In the genomic region with DNA sequence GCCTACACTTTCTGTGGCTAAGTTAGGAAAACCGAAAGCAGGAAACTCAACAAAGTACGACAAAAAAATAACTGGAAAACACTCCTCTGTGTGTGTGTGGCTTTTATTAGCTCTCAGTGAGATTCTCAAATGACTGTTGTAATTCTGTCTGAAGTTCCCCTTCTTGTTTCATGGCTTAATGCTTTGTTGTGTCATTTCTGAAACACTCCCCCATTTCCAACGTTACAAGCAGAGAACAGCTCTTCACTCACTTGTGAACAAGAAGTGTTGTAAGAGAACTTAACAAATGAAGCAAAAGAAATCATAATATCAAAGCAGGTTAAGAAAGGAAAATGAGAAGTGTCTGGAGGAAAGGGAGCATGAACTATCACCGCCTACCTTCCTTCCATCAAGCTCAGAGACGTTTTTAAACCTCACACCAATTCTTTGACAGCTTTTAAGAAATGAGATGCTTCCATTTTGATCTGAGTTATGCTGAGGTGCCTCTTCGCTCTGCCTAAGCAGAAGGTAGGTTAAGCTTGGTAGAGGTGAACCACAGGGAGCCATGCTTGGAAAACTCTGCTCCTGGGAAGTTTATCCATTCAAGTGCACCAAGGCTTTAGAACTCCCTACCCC, we compare ENCODE assay signal across 12 cellular contexts. TPM values are rescaled to one million over a fixed set of nuclear protein-coding genes. Genes with fewer than 3 reads are reported as not detected.
A peak's percentile ranks its signal among the peaks of the same experiment; 100 is the strongest.
DNase-seq lines count a peak whose midpoint lies in the region; ATAC-seq and TF ChIP-seq lines count a peak whose summit lies in the region.
"Had no signal": no experiment of that assay in that cellular context is flagged by ENCODE, and none has a peak within 500 bp of the region (broad histone marks: within the 10 kb centered on the region; RNA-seq: fewer than 3 reads in every experiment).

No MANE protein-coding gene starts in this region.

- no peaks in the 10 kb centered on the region for H3K27me3 ChIP-seq in thyroid gland
- no peaks in the 10 kb centered on the region for H3K27me3 ChIP-seq in Peyer's patch

- peak overlapping the region in 1 of 2 donors; percentile 17 for H3K27ac Mint-ChIP-seq in activated naive CD4-positive, alpha-beta T cell treated with anti-CD3 and anti-CD28 coated beads, Interleukin-2, amount 50 U/mL, for 72 hours

- H3K9me3 Mint-ChIP-seq in activated naive CD4-positive, alpha-beta T cell treated with anti-CD3 and anti-CD28 coated beads, Interleukin-2, amount 50 U/mL, for 72 hours, result peaks cover 0 to 10% of the 10 kb centered on the region in 2 donors

- H3K9me3 ChIP-seq in thyroid gland (no peaks in the 10 kb centered on the region), Peyer's patch (no peaks in the 10 kb centered on the region)

- no peaks in the 10 kb centered on the region for H3K36me3 Mint-ChIP-seq in activated naive CD4-positive, alpha-beta T cell treated with anti-CD3 and anti-CD28 coated beads, Interleukin-2, amount 50 U/mL, for 72 hours

- DNase-seq in activated naive CD4-positive, alpha-beta T cell treated with anti-CD3 and anti-CD28 coated beads, Interleukin-2, amount 50 U/mL, for 72 hours (ENCODE audit: low spot score in 2 of 2), result no peak
- DNase-seq in activated naive CD4-positive, alpha-beta T cell (lab: John Stamatoyannopoulos, UW), result no peak
- DNase-seq in NOMO-1 treated with dmso at 0.1 percent for 144 hours (lab: John Stamatoyannopoulos, UW; ENCODE audit: unreplicated experiment), result peak; percentile 88
- no peak for DNase-seq in thyroid gland
- no peak for DNase-seq in HuH-7.5 (ENCODE audit: low spot score)
- DNase-seq in UCSD-AML1 (lab: John Stamatoyannopoulos, UW; ENCODE audit: unreplicated experiment), result no peak
- DNase-seq in Peyer's patch, result no peak
- DNase-seq: GM23248, NCI-H2171 treated with DMSO at 0.1 percent for 48 hours had no signal

- intact Hi-C loops in thyroid gland (cut with DNase I), result no loop called here

- H3K36me3 ChIP-seq in thyroid gland (no peaks in the 10 kb centered on the region), Peyer's patch (no peaks in the 10 kb centered on the region)

- peak; percentile 62 to 78 for ATAC-seq in activated naive CD4-positive, alpha-beta T cell treated with anti-CD3 and anti-CD28 coated beads, Interleukin-2, amount 50 U/mL, for 72 hours
- ATAC-seq in HG02852 (IDR thresholded peaks at IDR 0.05; ENCODE audit: unreplicated experiment), result peak; percentile 74

- TF ChIP-seq CTCF in thyroid gland (IDR thresholded peaks at IDR 0.05) (no peak), Peyer's patch (IDR thresholded peaks at IDR 0.05) (no peak)

- 36 to 42% methylated on average over 6 of the region's 6 CpGs for WGBS in thyroid gland, 2 donors

- peak overlapping the region; percentile 64 to 78 (median 69) for H3K27ac ChIP-seq in thyroid gland
- peak overlapping the region in 1 of 4 donors; percentile 27 for H3K27ac ChIP-seq in Peyer's patch
- H3K27ac ChIP-seq: GM23248 had no signal

- H3K4me3 ChIP-seq in thyroid gland (replicated peaks in 1 of 3), result no peak overlapping the region
- no peak overlapping the region for H3K4me3 ChIP-seq in Peyer's patch
- H3K4me3 ChIP-seq: GM23248 had no signal

- H3K4me1 ChIP-seq in thyroid gland, result peaks cover 9 to 21% of the 10 kb centered on the region in 2 donors
- no peaks in the 10 kb centered on the region for H3K4me1 ChIP-seq in Peyer's patch

- TF ChIP-seq POLR2A in thyroid gland (IDR thresholded peaks at IDR 0.05), result peak in 1 of 2 donors; percentile 37
- TF ChIP-seq POLR2A in Peyer's patch (IDR thresholded peaks at IDR 0.05), result no peak

RNA-seq across cellular contexts. Expression of a gene that starts 12.4 kb away (rescaled TPM):
- total RNA-seq in activated naive CD4-positive, alpha-beta T cell treated with anti-CD3 and anti-CD28 coated beads, Interleukin-2, amount 50 U/mL, for 72 hours, result 10 to 100 TPM; 52.1 to 81.9 TPM
- total RNA-seq in thyroid gland (100 to 1,000 TPM in 2 of 4 donors, 10 to 100 TPM in 2; 90.9 to 124 (median 104) TPM), Peyer's patch (10 to 100 TPM; 33.2 to 96.6 (median 36.8) TPM)

RNA-seq across cellular contexts. Expression of a gene that starts 42.9 kb away (rescaled TPM):
- not detected for total RNA-seq in activated naive CD4-positive, alpha-beta T cell treated with anti-CD3 and anti-CD28 coated beads, Interleukin-2, amount 50 U/mL, for 72 hours
- total RNA-seq in thyroid gland (not detected), Peyer's patch (not detected)
- total RNA-seq: A673, GM23248, renal cortical epithelial cell had no signal
